10 cellular contexts compared by ENCODE assay signal in genomic region chr21:37914211-37914900, GRCh38. TPM values are rescaled to one million over a fixed set of nuclear protein-coding genes. Genes with fewer than 3 reads are reported as not detected.
DNase-seq lines count a peak whose midpoint lies in the region; ATAC-seq and TF ChIP-seq lines count a peak whose summit lies in the region.
"Had no signal": no experiment of that assay in that cellular context is flagged by ENCODE, and none has a peak within 500 bp of the region (broad histone marks: within the 10 kb centered on the region; RNA-seq: fewer than 3 reads in every experiment).

No MANE protein-coding gene starts in this region.

- H3K79me2 ChIP-seq in GM23338 (replicated peaks; ENCODE audit: insufficient read depth) = no peaks in the 10 kb centered on the region

- peaks cover 14% of the 10 kb centered on the region for H3K4me1 ChIP-seq in GM23338 (ENCODE audit: insufficient read depth)

- H3K4me3 ChIP-seq in GM23338 (peak overlapping the region; percentile 77), iPS-18c (ENCODE audit: insufficient read depth, low read depth, low read length) (peak overlapping the region; percentile 46)
- H3K4me3 ChIP-seq: skin epidermis had no signal

- H3K9me2 ChIP-seq in GM23338 (ENCODE audit: insufficient read depth) = no peaks in the 10 kb centered on the region

- no peaks in the 10 kb centered on the region for H3K9me3 ChIP-seq in iPS-18c (ENCODE audit: control insufficient read depth, insufficient read depth, low read length)

- H3K27me3 ChIP-seq in GM23338 (ENCODE audit: insufficient read depth) = peaks cover 17% of the 10 kb centered on the region

- TF ChIP-seq CTCF in GM23338 (conservative IDR thresholded peaks at IDR 0.05; ENCODE audit: low read depth in 2 of 2) = no peak

- no peaks in the 10 kb centered on the region for H3K9me3 Mint-ChIP-seq in GM23338
- peaks cover 0 to 2% of the 10 kb centered on the region in 2 donors for H3K9me3 Mint-ChIP-seq in stimulated activated naive B cell treated with anti-CD40 and anti-IgM and Interleukin-4, amounts not matched to agents 10 μg/mL and 1 μg/mL and 100 μg/mL, for 72 hours

- H3K27me3 Mint-ChIP-seq in GM23338 (ENCODE audit: insufficient read depth, low read depth, poor library complexity) = peaks cover 25% of the 10 kb centered on the region
- peaks cover 64 to 65% of the 10 kb centered on the region in 2 donors for H3K27me3 Mint-ChIP-seq in stimulated activated naive B cell treated with anti-CD40 and anti-IgM and Interleukin-4, amounts not matched to agents 10 μg/mL and 1 μg/mL and 100 μg/mL, for 72 hours

- peak overlapping the region; percentile 90; the same call in 1 of the 2 replicates for H3K4me2 ChIP-seq in GM23338

- no peaks in the 10 kb centered on the region for H3F3A ChIP-seq in GM23338 (replicated peaks; ENCODE audit: low read depth)

- peak; percentile 55 for ATAC-seq in GM23338
- no peak for ATAC-seq in GM19397 (IDR thresholded peaks at IDR 0.05; ENCODE audit: unreplicated experiment)
- no peak for ATAC-seq in HG02981 (IDR thresholded peaks at IDR 0.05; ENCODE audit: unreplicated experiment)
- ATAC-seq in HG03439 (IDR thresholded peaks at IDR 0.05; ENCODE audit: unreplicated experiment) = no peak
- no peak for ATAC-seq in stimulated activated naive B cell treated with anti-CD40 and anti-IgM and Interleukin-4, amounts not matched to agents 10 μg/mL and 1 μg/mL and 100 μg/mL, for 72 hours (replicated peaks)

- H3K36me3 Mint-ChIP-seq in GM23338 (ENCODE audit: low read depth) = no peaks in the 10 kb centered on the region
- H3K36me3 Mint-ChIP-seq in stimulated activated naive B cell treated with anti-CD40 and anti-IgM and Interleukin-4, amounts not matched to agents 10 μg/mL and 1 μg/mL and 100 μg/mL, for 72 hours = no peaks in the 10 kb centered on the region

- H2AFZ ChIP-seq in GM23338 = no peak overlapping the region

- no peak overlapping the region for H3K27ac ChIP-seq in GM23338 (ENCODE audit: low read depth)
- H3K27ac ChIP-seq: skin epidermis, VCaP had no signal

- peaks cover 16% of the 10 kb centered on the region for H3K4me1 Mint-ChIP-seq in GM23338
- peaks cover 3 to 14% of the 10 kb centered on the region in 2 donors for H3K4me1 Mint-ChIP-seq in stimulated activated naive B cell treated with anti-CD40 and anti-IgM and Interleukin-4, amounts not matched to agents 10 μg/mL and 1 μg/mL and 100 μg/mL, for 72 hours

- DNase-seq in AG08396 (ENCODE audit: low spot score) = peak; percentile 60
- DNase-seq in GM23338 (ENCODE audit: low spot score) = peak; percentile 85
- peak; percentile 11 for DNase-seq in T1000 (lab: John Stamatoyannopoulos, UW)
- no peak for DNase-seq in stimulated activated naive B cell treated with anti-CD40 and anti-IgM and Interleukin-4, amounts not matched to agents 10 μg/mL and 1 μg/mL and 100 μg/mL, for 72 hours

- no peak overlapping the region for H3K27ac Mint-ChIP-seq in GM23338
- no peak overlapping the region for H3K27ac Mint-ChIP-seq in stimulated activated naive B cell treated with anti-CD40 and anti-IgM and Interleukin-4, amounts not matched to agents 10 μg/mL and 1 μg/mL and 100 μg/mL, for 72 hours

- H3K4me3 Mint-ChIP-seq in GM23338 = peak overlapping the region; percentile 75
- H3K4me3 Mint-ChIP-seq in stimulated activated naive B cell treated with anti-CD40 and anti-IgM and Interleukin-4, amounts not matched to agents 10 μg/mL and 1 μg/mL and 100 μg/mL, for 72 hours = no peak overlapping the region

- H3K36me3 ChIP-seq in GM23338 (ENCODE audit: insufficient read depth) = no peaks in the 10 kb centered on the region

- H4K20me1 ChIP-seq in GM23338 (replicated peaks; ENCODE audit: insufficient read depth) = 0 out of 2 replicates have a peak, but pooled peaks cover 3% of the 10 kb centered on the region

TF ChIP-seq in GM23338, 12 proteins besides CTCF, POLR2A, EP300 and RAD21:
- TF ChIP-seq EZH2phosphoT487 (IDR thresholded peaks at IDR 0.05; ENCODE audit: unreplicated experiment) (no peak), JUNB (IDR thresholded peaks at IDR 0.05; ENCODE audit: unreplicated experiment) (no peak), ETS1 (IDR thresholded peaks at IDR 0.05) (no peak), POLR2AphosphoS5 (IDR thresholded peaks at IDR 0.05; ENCODE audit: low read depth) (no peak), STAT1 (IDR thresholded peaks at IDR 0.05; ENCODE audit: unreplicated experiment) (no peak), REST (IDR thresholded peaks at IDR 0.05; ENCODE audit: unreplicated experiment) (peak; percentile 88), CREB1 (CRISPR knock-in tag; IDR thresholded peaks at IDR 0.05; ENCODE audit: low read depth) (no peak), NANOG (IDR thresholded peaks at IDR 0.05; ENCODE audit: borderline replicate concordance) (no peak), ZNF114 (CRISPR knock-in tag; IDR thresholded peaks at IDR 0.05) (no peak)
TF ChIP-seq in GM23338: peak in this region for 1.

RNA-seq across cellular contexts. Expression of gene KCNJ6, which starts 1.9 kb away (rescaled TPM):
- total RNA-seq in GM23338 (2014; rRNA removed; shearing (Covaris generic)) = 0.27 and 0.52 TPM in 2 replicates
- 0.35 and 0.48 TPM in 2 replicates for polyA plus RNA-seq in GM23338 (2016; fragmentation: Nextera tagmentation; extraction: Ambion mirVana)
